Comparison of ENCODE assay signal across 8 cellular contexts in genomic region chr3:11567516-11568467, GRCh38.
DNase-seq lines count a peak whose midpoint lies in the region; ATAC-seq and TF ChIP-seq lines count a peak whose summit lies in the region.

No MANE protein-coding gene starts in this region.

- peaks cover 15% of the 10 kb centered on the region for H3K36me3 ChIP-seq in rectal smooth muscle tissue (ENCODE audit: control insufficient read depth, insufficient read depth, low read length)

- H3K9me3 Mint-ChIP-seq in Calu3 (ENCODE audit: low read depth, unreplicated experiment): no peaks in the 10 kb centered on the region

- intact Hi-C loops in Calu3 (cut with micrococcal nuclease; ENCODE audit: unreplicated experiment): no loop called here

- no peaks in the 10 kb centered on the region for H3K27me3 ChIP-seq in rectal smooth muscle tissue (ENCODE audit: control insufficient read depth, insufficient read depth, low read length)

- no peak for ATAC-seq in HG03039 (IDR thresholded peaks at IDR 0.05; ENCODE audit: unreplicated experiment)

- H3K4me1 Mint-ChIP-seq in Calu3 (ENCODE audit: low read depth, unreplicated experiment): peaks cover 17% of the 10 kb centered on the region

- H3K27me3 Mint-ChIP-seq in Calu3 (ENCODE audit: unreplicated experiment): no peaks in the 10 kb centered on the region

- peak overlapping the region; percentile 68 for H3K4me3 Mint-ChIP-seq in Calu3 (ENCODE audit: low read depth, unreplicated experiment)

- H3K27ac ChIP-seq in rectal smooth muscle tissue (ENCODE audit: low read depth, low read length): peak overlapping the region; percentile 85

- H3K27ac Mint-ChIP-seq in Calu3 (ENCODE audit: unreplicated experiment): peak overlapping the region; percentile 86

- peaks cover 13% of the 10 kb centered on the region for H3K4me1 ChIP-seq in rectal smooth muscle tissue (ENCODE audit: control insufficient read depth, insufficient read depth, low read length)

- TF ChIP-seq CTCF in Calu3 (IDR thresholded peaks at IDR 0.05; ENCODE audit: unreplicated experiment) (no peak), fibroblast of pulmonary artery (IDR thresholded peaks at IDR 0.05; ENCODE audit: low read length, missing control alignments) (no peak)

- CTCF ChIA-PET in Calu3 (lab: Charles Lee): interaction anchor here (1.2 to 1.3 kb wide), 2 partner anchors 23 to 76 kb away, joined by 4 to 11 read pairs; partner anchors contain the start of gene VGLL4

- H3K9ac ChIP-seq in rectal smooth muscle tissue (ENCODE audit: low read length): no peak overlapping the region

- H3K36me3 Mint-ChIP-seq in Calu3 (ENCODE audit: insufficient read depth, unreplicated experiment): peaks cover 41% of the 10 kb centered on the region

- H3K4me3 ChIP-seq in fibroblast of pulmonary artery (replicated peaks; ENCODE audit: low read depth, low read length) (peak overlapping the region; percentile 45), rectal smooth muscle tissue (ENCODE audit: low read length) (no peak overlapping the region)

- peak; percentile 59 for DNase-seq in Calu3
- DNase-seq in SW480 (ENCODE audit: low spot score): peak; percentile 89
- DNase-seq in fibroblast of pulmonary artery (ENCODE audit: low read depth): peak; percentile 82
- no peak for DNase-seq in NCI-H2081 (lab: John Stamatoyannopoulos, UW)
- DNase-seq in central memory CD4-positive, alpha-beta T cell: no peak
- no peak for DNase-seq in NCI-H524 (lab: John Stamatoyannopoulos, UW)

- BruUV-seq in Calu3 (replicated peaks; lab: Mats Ljungman, UMichigan): no TSS peak

Comparison
In these comparisons a context has a peak if more than half of its experiments do, and no peak if none do; other contexts are left out.
1. DNase-seq: peak in Calu3 (single experiment), SW480 (single experiment) and fibroblast of pulmonary artery (single experiment); none in NCI-H2081 (0 of 2), central memory CD4-positive, alpha-beta T cell (single experiment) and NCI-H524 (0 of 2).